Comparison of ENCODE assay signal across 33 cellular contexts in the genomic region with DNA sequence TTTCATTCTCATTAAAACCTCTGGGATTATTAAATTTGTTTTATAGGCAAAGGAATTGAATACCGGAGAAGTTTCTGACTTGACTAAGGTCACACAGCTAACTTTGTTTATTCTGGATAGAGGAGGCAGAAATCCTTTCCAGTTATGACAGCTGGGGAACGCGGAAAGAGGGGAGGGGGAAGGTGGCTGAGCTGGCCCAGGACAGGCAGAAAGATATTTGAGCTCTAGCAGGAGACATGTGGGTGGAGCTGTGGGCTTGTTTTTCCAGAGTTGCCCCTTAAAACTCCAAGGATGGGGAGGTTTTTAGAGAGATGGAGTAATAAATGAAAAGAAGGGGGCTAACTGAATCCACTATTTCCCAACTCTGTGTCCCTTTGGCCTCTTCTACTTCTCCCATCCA. TPM values are rescaled to one million over a fixed set of nuclear protein-coding genes. Genes with fewer than 3 reads are reported as not detected.
"Had no signal": no experiment of that assay in that cellular context is flagged by ENCODE, and none has a peak within 500 bp of the region (broad histone marks: within the 10 kb centered on the region; RNA-seq: fewer than 3 reads in every experiment).

No MANE protein-coding gene starts in this region.

- H3K27ac Mint-ChIP-seq: activated naive CD4-positive, alpha-beta T cell treated with anti-CD3 and anti-CD28 coated beads, Interleukin-2, amount 10 ng/mL, durations not matched to agents 7 days and 5 days; endodermal cell; natural killer cell treated with Interleukin-12 subunit alpha and Interleukin-12 subunit beta and Interleukin-15 and Interleukin-18, amount 100 ng/mL, for 72 hours; stimulated activated memory B cell treated with anti-CD40 and anti-IgM and Interleukin-4, amounts not matched to agents 10 μg/mL and 1 μg/mL and 100 μg/mL, for 72 hours; stimulated activated naive CD8-positive, alpha-beta T cell treated with anti-CD3 and anti-CD28 coated beads, Interleukin-15, amount 100 ng/mL, for 72 hours had no signal

- DNase-seq: activated CD4-positive, alpha-beta T cell treated with anti-CD3 and anti-CD28 coated beads for 4 hours; activated CD4-positive, alpha-beta T cell treated with anti-CD3 and anti-CD28 coated beads, Interleukin-2, amount 50 U/mL, for 4 hours; activated gamma-delta T cell; activated naive CD4-positive, alpha-beta T cell treated with anti-CD3 and anti-CD28 coated beads, Interleukin-2, amount 10 ng/mL, durations not matched to agents 7 days and 5 days; activated T-cell treated with anti-CD3 and anti-CD28 coated beads, Interleukin-2, amount 50 U/mL, for 1 hour; amniotic stem cell; caudate nucleus; endodermal cell; foreskin keratinocyte; hypothalamus; left lung; mesendoderm; retina; sigmoid colon; stimulated activated CD4-positive, alpha-beta T cell treated with anti-CD3 and anti-CD28 coated beads, Interleukin-1b, Interleukin-23, amount 100 ng/mL, for 48 hours; stimulated activated CD4-positive, alpha-beta T cell treated with anti-CD3 and anti-CD28 coated beads, Interleukin-4, amount 100 ng/mL, for 4 hours; stimulated activated CD8-positive, alpha-beta memory T cell treated with anti-CD3 and anti-CD28 coated beads, Interleukin-4, amount 100 ng/mL, for 48 hours; stimulated activated naive CD8-positive, alpha-beta T cell treated with anti-CD3 and anti-CD28 coated beads, Interleukin-15, amount 100 ng/mL, for 72 hours; tibial artery; upper lobe of right lung had no signal

- H3K9me3 ChIP-seq: heart left ventricle, left lung, sigmoid colon, suprapubic skin, tibial artery, upper lobe of right lung had no signal

- H3K36me3 ChIP-seq: heart left ventricle, left lung, sigmoid colon, suprapubic skin, tibial artery, upper lobe of right lung had no signal

- H3K9me3 Mint-ChIP-seq: activated naive CD4-positive, alpha-beta T cell treated with anti-CD3 and anti-CD28 coated beads, Interleukin-2, amount 10 ng/mL, durations not matched to agents 7 days and 5 days; endodermal cell; natural killer cell treated with Interleukin-12 subunit alpha and Interleukin-12 subunit beta and Interleukin-15 and Interleukin-18, amount 100 ng/mL, for 72 hours; stimulated activated memory B cell treated with anti-CD40 and anti-IgM and Interleukin-4, amounts not matched to agents 10 μg/mL and 1 μg/mL and 100 μg/mL, for 72 hours; stimulated activated naive CD8-positive, alpha-beta T cell treated with anti-CD3 and anti-CD28 coated beads, Interleukin-15, amount 100 ng/mL, for 72 hours had no signal

- H3K4me1 Mint-ChIP-seq: activated naive CD4-positive, alpha-beta T cell treated with anti-CD3 and anti-CD28 coated beads, Interleukin-2, amount 10 ng/mL, durations not matched to agents 7 days and 5 days; endodermal cell; stimulated activated memory B cell treated with anti-CD40 and anti-IgM and Interleukin-4, amounts not matched to agents 10 μg/mL and 1 μg/mL and 100 μg/mL, for 72 hours; stimulated activated naive CD8-positive, alpha-beta T cell treated with anti-CD3 and anti-CD28 coated beads, Interleukin-15, amount 100 ng/mL, for 72 hours had no signal

- H3K4me3 Mint-ChIP-seq: activated naive CD4-positive, alpha-beta T cell treated with anti-CD3 and anti-CD28 coated beads, Interleukin-2, amount 10 ng/mL, durations not matched to agents 7 days and 5 days; endodermal cell; natural killer cell treated with Interleukin-12 subunit alpha and Interleukin-12 subunit beta and Interleukin-15 and Interleukin-18, amount 100 ng/mL, for 72 hours; stimulated activated memory B cell treated with anti-CD40 and anti-IgM and Interleukin-4, amounts not matched to agents 10 μg/mL and 1 μg/mL and 100 μg/mL, for 72 hours; stimulated activated naive CD8-positive, alpha-beta T cell treated with anti-CD3 and anti-CD28 coated beads, Interleukin-15, amount 100 ng/mL, for 72 hours had no signal

- ATAC-seq: esophagus mucosa; foreskin keratinocyte; heart left ventricle; left lung; natural killer cell treated with Interleukin-12 subunit alpha and Interleukin-12 subunit beta and Interleukin-15 and Interleukin-18, amount 100 ng/mL, for 72 hours; stimulated activated memory B cell treated with anti-CD40 and anti-IgM and Interleukin-4, amounts not matched to agents 10 μg/mL and 1 μg/mL and 100 μg/mL, for 72 hours; stimulated activated naive CD8-positive, alpha-beta T cell treated with anti-CD3 and anti-CD28 coated beads, Interleukin-15, amount 100 ng/mL, for 72 hours; upper lobe of right lung had no signal

- H3K4me1 ChIP-seq: foreskin keratinocyte, left lung, sigmoid colon, suprapubic skin, upper lobe of right lung had no signal

- H3K4me3 ChIP-seq: heart left ventricle, left lung, lung, sigmoid colon, smooth muscle cell, suprapubic skin, tibial artery, upper lobe of right lung had no signal

- H3K27ac ChIP-seq: foreskin keratinocyte, heart left ventricle, left lung, sigmoid colon, suprapubic skin, tibial artery, upper lobe of right lung, VCaP had no signal

- H3K36me3 Mint-ChIP-seq: activated naive CD4-positive, alpha-beta T cell treated with anti-CD3 and anti-CD28 coated beads, Interleukin-2, amount 10 ng/mL, durations not matched to agents 7 days and 5 days; natural killer cell treated with Interleukin-12 subunit alpha and Interleukin-12 subunit beta and Interleukin-15 and Interleukin-18, amount 100 ng/mL, for 72 hours; stimulated activated memory B cell treated with anti-CD40 and anti-IgM and Interleukin-4, amounts not matched to agents 10 μg/mL and 1 μg/mL and 100 μg/mL, for 72 hours had no signal

RNA-seq across cellular contexts. Expression of a gene that starts 27.8 kb away (rescaled TPM):
- total RNA-seq: smooth muscle cell had no signal

RNA-seq across cellular contexts. Expression of a gene that starts 49.5 kb away (rescaled TPM):
- total RNA-seq: chondrocyte; endodermal cell; esophagus mucosa; foreskin keratinocyte; heart left ventricle; kidney epithelial cell; left lung; lung; mononuclear cell; natural killer cell treated with Interleukin-12 subunit alpha and Interleukin-12 subunit beta and Interleukin-15 and Interleukin-18, amount 100 ng/mL, for 72 hours; osteoblast; sigmoid colon; smooth muscle cell; suprapubic skin; T-helper 1 cell treated with Interleukin-12 subunit alpha and Interleukin-12 subunit beta and Interleukin-4 antibody, amounts not matched to agents 30 ng/mL and 1 ng/mL, for 36 hours; upper lobe of right lung had no signal
- polyA plus RNA-seq: heart left ventricle, smooth muscle cell had no signal
